In genomic region chr3:41026394-41027177, GRCh38 we compare ENCODE assay signal across 9 cellular contexts.
DNase-seq lines count a peak whose midpoint lies in the region; ATAC-seq and TF ChIP-seq lines count a peak whose summit lies in the region.
"Had no signal": no experiment of that assay in that cellular context is flagged by ENCODE, and none has a peak within 500 bp of the region (broad histone marks: within the 10 kb centered on the region; RNA-seq: fewer than 3 reads in every experiment).

No MANE protein-coding gene starts in this region.

- TF ChIP-seq CTCF in gastroesophageal sphincter (IDR thresholded peaks at IDR 0.05), result no peak
- TF ChIP-seq CTCF in osteoblast (IDR thresholded peaks at IDR 0.05; ENCODE audit: extremely low read depth, low read depth, low read length), result no peak

- H3K9me2 ChIP-seq in GM23248 (ENCODE audit: insufficient read depth), result no peaks in the 10 kb centered on the region

- H3K4me3 Mint-ChIP-seq in activated T-helper 2 cell treated with anti-CD3 and anti-CD28 coated beads, Interferon-gamma antibody, Interleukin-2, Interleukin-4, amounts not matched to agents 10 μg/mL and 5 μg/mL and 100 μg/mL, durations not matched to agents 14 hours and 24 hours and 36 hours (ENCODE audit: low read depth), result no peak overlapping the region

- H3K27me3 ChIP-seq in GM23248 (replicated peaks; ENCODE audit: insufficient read depth), result no peaks in the 10 kb centered on the region
- no peaks in the 10 kb centered on the region for H3K27me3 ChIP-seq in gastroesophageal sphincter
- H3K27me3 ChIP-seq in osteoblast (ENCODE audit: insufficient read depth, low read length), result no peaks in the 10 kb centered on the region

- no peaks in the 10 kb centered on the region for H3K36me3 Mint-ChIP-seq in activated T-helper 2 cell treated with anti-CD3 and anti-CD28 coated beads, Interferon-gamma antibody, Interleukin-2, Interleukin-4, amounts not matched to agents 10 μg/mL and 5 μg/mL and 100 μg/mL, durations not matched to agents 14 hours and 24 hours and 36 hours (ENCODE audit: low read depth)

- no peaks in the 10 kb centered on the region for H3K4me1 ChIP-seq in GM23248 (ENCODE audit: insufficient read depth)
- peaks cover 0 to 11% (median 0%) of the 10 kb centered on the region in 3 donors for H3K4me1 ChIP-seq in gastroesophageal sphincter
- peaks cover 3% of the 10 kb centered on the region for H3K4me1 ChIP-seq in osteoblast (ENCODE audit: insufficient read depth, low read length)

- no peak for TF ChIP-seq EP300 in gastroesophageal sphincter (IDR thresholded peaks at IDR 0.05)

- H3K4me3 ChIP-seq in GM23248 (no peak overlapping the region), gastroesophageal sphincter (no peak overlapping the region), osteoblast (ENCODE audit: insufficient read depth, low read length) (no peak overlapping the region)

- H3K4me1 Mint-ChIP-seq in activated T-helper 2 cell treated with anti-CD3 and anti-CD28 coated beads, Interferon-gamma antibody, Interleukin-2, Interleukin-4, amounts not matched to agents 10 μg/mL and 5 μg/mL and 100 μg/mL, durations not matched to agents 14 hours and 24 hours and 36 hours (ENCODE audit: low read depth), result peaks cover 1% of the 10 kb centered on the region

- H3K27me3 Mint-ChIP-seq in activated T-helper 2 cell treated with anti-CD3 and anti-CD28 coated beads, Interferon-gamma antibody, Interleukin-2, Interleukin-4, amounts not matched to agents 10 μg/mL and 5 μg/mL and 100 μg/mL, durations not matched to agents 14 hours and 24 hours and 36 hours (ENCODE audit: low read depth), result peaks cover 2% of the 10 kb centered on the region

- ATAC-seq in SK-N-SH treated with all-trans-retinoic acid at 6 μM for 48 hours (peak; percentile 20; the same call in 1 of the 3 replicates), gastroesophageal sphincter (peak; percentile 82)

- no peaks in the 10 kb centered on the region for H3K36me3 ChIP-seq in GM23248 (ENCODE audit: low read depth)
- no peaks in the 10 kb centered on the region for H3K36me3 ChIP-seq in gastroesophageal sphincter
- H3K36me3 ChIP-seq in osteoblast (ENCODE audit: insufficient read depth, low read length), result no peaks in the 10 kb centered on the region

- no peak overlapping the region for H3K27ac ChIP-seq in GM23248
- H3K27ac ChIP-seq in gastroesophageal sphincter, result no peak overlapping the region
- peak overlapping the region; percentile 37 for H3K27ac ChIP-seq in osteoblast (ENCODE audit: low read depth, low read length)

- no peak overlapping the region for H3K9ac ChIP-seq in GM23248

- no peak overlapping the region for H3K27ac Mint-ChIP-seq in activated T-helper 2 cell treated with anti-CD3 and anti-CD28 coated beads, Interferon-gamma antibody, Interleukin-2, Interleukin-4, amounts not matched to agents 10 μg/mL and 5 μg/mL and 100 μg/mL, durations not matched to agents 14 hours and 24 hours and 36 hours

- intact Hi-C loops in activated T-helper 2 cell treated with anti-CD3 and anti-CD28 coated beads, Interferon-gamma antibody, Interleukin-2, Interleukin-4, amounts not matched to agents 10 μg/mL and 5 μg/mL and 100 μg/mL, durations not matched to agents 14 hours and 24 hours and 36 hours (cut with micrococcal nuclease), result no loop called here

- H3K79me2 ChIP-seq in GM23248 (ENCODE audit: insufficient read depth) (no peaks in the 10 kb centered on the region), osteoblast (ENCODE audit: insufficient read depth, low read length) (no peaks in the 10 kb centered on the region)

- no peak overlapping the region for H3K4me2 ChIP-seq in GM23248 (ENCODE audit: unreplicated experiment)
- no peak overlapping the region for H3K4me2 ChIP-seq in osteoblast (ENCODE audit: insufficient read depth, low read length)

- TF ChIP-seq POLR2A in gastroesophageal sphincter (IDR thresholded peaks at IDR 0.05), result no peak

- 19 to 21% methylated on average over 2 to 3 of the region's 3 CpGs for WGBS in GM23248 (ENCODE audit: low coverage in 1 of 2, low lambda C conversion rate in 2 of 2, missing lambda C conversion rate in 2 of 2), 2 experiments
- WGBS in gastroesophageal sphincter (ENCODE audit: low coverage in 1 of 2), 2 donors, result 16 to 25% methylated on average over 3 of the region's 3 CpGs

- H3K9me3 ChIP-seq in GM23248 (ENCODE audit: low read depth), result no peaks in the 10 kb centered on the region
- no peaks in the 10 kb centered on the region for H3K9me3 ChIP-seq in gastroesophageal sphincter
- H3K9me3 ChIP-seq in osteoblast (ENCODE audit: low read depth, low read length), result no peaks in the 10 kb centered on the region

- H4K20me1 ChIP-seq in GM23248 (ENCODE audit: insufficient read depth), result no peaks in the 10 kb centered on the region
- H4K20me1 ChIP-seq in osteoblast (ENCODE audit: insufficient read depth, low read length), result no peaks in the 10 kb centered on the region

- DNase-seq in GM23248 (peak; percentile 69), osteoblast (ENCODE audit: insufficient read length, low spot score, missing footprints) (peak; percentile 46), NCI-H526 treated with DMSO at 0.1 percent for 48 hours (lab: John Stamatoyannopoulos, UW) (no peak)
- DNase-seq in stimulated activated CD4-positive, alpha-beta T cell treated with anti-CD3 and anti-CD28 coated beads, Interleukin-12 subunit alpha, Interleukin-12 subunit beta, amount 100 ng/mL, for 4 hours, result no peak
- no peak for DNase-seq in activated T-helper 2 cell treated with anti-CD3 and anti-CD28 coated beads, Interferon-gamma antibody, Interleukin-2, Interleukin-4, amounts not matched to agents 10 μg/mL and 5 μg/mL and 100 μg/mL, durations not matched to agents 14 hours and 24 hours and 36 hours (ENCODE audit: low spot score)
- DNase-seq in effector CD4-positive, alpha-beta T cell, result no peak
- DNase-seq: H7 had no signal

- H3K9me3 Mint-ChIP-seq in activated T-helper 2 cell treated with anti-CD3 and anti-CD28 coated beads, Interferon-gamma antibody, Interleukin-2, Interleukin-4, amounts not matched to agents 10 μg/mL and 5 μg/mL and 100 μg/mL, durations not matched to agents 14 hours and 24 hours and 36 hours, result no peaks in the 10 kb centered on the region

- no peaks in the 10 kb centered on the region for H3F3A ChIP-seq in GM23248 (ENCODE audit: insufficient read depth)

- in situ Hi-C loops in GM23248 (cut with MboI), result no loop called here

- H2AFZ ChIP-seq in GM23248 (no peak overlapping the region), osteoblast (ENCODE audit: low read length) (peak overlapping the region; percentile 40)

TF ChIP-seq in SK-N-SH treated with all-trans-retinoic acid at 6 μM for 48 hours, 23 proteins besides CTCF, POLR2A, EP300 and RAD21 (continues in another document):
- TF ChIP-seq PATZ1 (CRISPR knock-in tag; IDR thresholded peaks at IDR 0.05; ENCODE audit: borderline replicate concordance) (no peak), SNAI2 (CRISPR knock-in tag; IDR thresholded peaks at IDR 0.05) (no peak), TCF4 (CRISPR knock-in tag; IDR thresholded peaks at IDR 0.05; ENCODE audit: borderline replicate concordance) (peak; percentile 51; the same call in 1 of the 2 replicates), CSDC2 (CRISPR knock-in tag; IDR thresholded peaks at IDR 0.05) (no peak), PPARA (CRISPR knock-in tag; IDR thresholded peaks at IDR 0.05; ENCODE audit: borderline replicate concordance) (no peak), RARB (CRISPR knock-in tag; IDR thresholded peaks at IDR 0.05) (no peak), TOX (CRISPR knock-in tag; IDR thresholded peaks at IDR 0.05; ENCODE audit: borderline replicate concordance) (no peak), CREB5 (CRISPR knock-in tag; IDR thresholded peaks at IDR 0.05; ENCODE audit: low read depth) (no peak), ISL1 (CRISPR knock-in tag; IDR thresholded peaks at IDR 0.05) (no peak), ESRRG (CRISPR knock-in tag; IDR thresholded peaks at IDR 0.05) (no peak), ZC3H10 (CRISPR knock-in tag; IDR thresholded peaks at IDR 0.05) (no peak), OSR1 (CRISPR knock-in tag; IDR thresholded peaks at IDR 0.05) (no peak), ZFP30 (CRISPR knock-in tag; IDR thresholded peaks at IDR 0.05) (no peak)

Comparison
In these comparisons a context has a peak if more than half of its experiments do, and no peak if none do; other contexts are left out.
1. DNase-seq: peak in GM23248 (single experiment) and osteoblast (single experiment); none in stimulated activated CD4-positive, alpha-beta T cell treated with anti-CD3 and anti-CD28 coated beads, Interleukin-12 subunit alpha, Interleukin-12 subunit beta, amount 100 ng/mL, for 4 hours (single experiment), NCI-H526 treated with DMSO at 0.1 percent for 48 hours (single experiment), activated T-helper 2 cell treated with anti-CD3 and anti-CD28 coated beads, Interferon-gamma antibody, Interleukin-2, Interleukin-4, amounts not matched to agents 10 μg/mL and 5 μg/mL and 100 μg/mL, durations not matched to agents 14 hours and 24 hours and 36 hours (single experiment) and effector CD4-positive, alpha-beta T cell (single experiment).